ENCODE assay signal across 1 cellular context in genomic region chr22:31268281-31268680, GRCh38.
TF ChIP-seq lines count a peak whose summit lies in the region.

No MANE protein-coding gene starts in this region.

TF ChIP-seq in GM23338, 12 proteins besides CTCF, POLR2A, EP300 and RAD21:
- TF ChIP-seq ZNF462 (CRISPR knock-in tag; IDR thresholded peaks at IDR 0.05) (no peak), NANOG (IDR thresholded peaks at IDR 0.05; ENCODE audit: borderline replicate concordance) (no peak), JUNB (IDR thresholded peaks at IDR 0.05; ENCODE audit: unreplicated experiment) (no peak), ETS1 (IDR thresholded peaks at IDR 0.05) (no peak), ZNF331 (CRISPR knock-in tag; IDR thresholded peaks at IDR 0.05; ENCODE audit: low read depth) (no peak), CREB1 (CRISPR knock-in tag; IDR thresholded peaks at IDR 0.05; ENCODE audit: low read depth) (no peak), EZH2 (IDR thresholded peaks at IDR 0.05; ENCODE audit: low read depth, unreplicated experiment) (no peak), POLR2AphosphoS5 (IDR thresholded peaks at IDR 0.05; ENCODE audit: low read depth) (no peak), ZNF114 (CRISPR knock-in tag; IDR thresholded peaks at IDR 0.05) (no peak), STAT1 (IDR thresholded peaks at IDR 0.05; ENCODE audit: unreplicated experiment) (no peak), REST (IDR thresholded peaks at IDR 0.05; ENCODE audit: unreplicated experiment) (no peak), EZH2phosphoT487 (IDR thresholded peaks at IDR 0.05; ENCODE audit: unreplicated experiment) (no peak)
